ENCODE assay signal across 32 cellular contexts in genomic region chr17:17772231-17772630, GRCh38.
DNase-seq lines count a peak whose midpoint lies in the region; ATAC-seq and TF ChIP-seq lines count a peak whose summit lies in the region.
"Had no signal": no experiment of that assay in that cellular context is flagged by ENCODE, and none has a peak within 500 bp of the region (broad histone marks: within the 10 kb centered on the region; RNA-seq: fewer than 3 reads in every experiment).

No MANE protein-coding gene starts in this region.

- in situ Hi-C loops in gastrocnemius medialis (cut with MboI; ENCODE audit: low sequenced_read_pairs in 4 of 4) = no loop called here

- H3K4me1 Mint-ChIP-seq in activated naive CD4-positive, alpha-beta T cell treated with anti-CD3 and anti-CD28 coated beads, Interleukin-2, amount 10 ng/mL, durations not matched to agents 7 days and 5 days = no peaks in the 10 kb centered on the region
- no peaks in the 10 kb centered on the region for H3K4me1 Mint-ChIP-seq in endothelial cell (ENCODE audit: unreplicated experiment)

- H3K4me1 ChIP-seq in RWPE2 (ENCODE audit: insufficient read depth, poor library complexity, severe bottlenecking) (peaks cover 19% of the 10 kb centered on the region), gastrocnemius medialis (peaks cover 45 to 66% of the 10 kb centered on the region in 2 donors)

- H3K4me3 Mint-ChIP-seq in activated naive CD4-positive, alpha-beta T cell treated with anti-CD3 and anti-CD28 coated beads, Interleukin-2, amount 10 ng/mL, durations not matched to agents 7 days and 5 days = no peak overlapping the region
- H3K4me3 Mint-ChIP-seq in endothelial cell (ENCODE audit: unreplicated experiment) = peak overlapping the region; percentile 56
- H3K4me3 Mint-ChIP-seq: activated CD4-positive, alpha-beta memory T cell treated with anti-CD3 and anti-CD28 coated beads for 36 hours; CD4-positive, alpha-beta T cell; natural killer cell treated with Interleukin-12 subunit alpha and Interleukin-12 subunit beta and Interleukin-15 and Interleukin-18, amount 100 ng/mL, for 72 hours; stimulated activated naive CD8-positive, alpha-beta T cell treated with anti-CD3 and anti-CD28 coated beads, Interleukin-15, Interleukin-2, amounts not matched to agents 100 ng/mL and 50 ng/mL, for 24 hours had no signal

- ATAC-seq in RWPE2 (ENCODE audit: low read depth) = no peak
- ATAC-seq in gastrocnemius medialis = no peak
- ATAC-seq in GM21526 (IDR thresholded peaks at IDR 0.05; ENCODE audit: low FRiP score, unreplicated experiment) = no peak
- no peak for ATAC-seq in HG03469 (IDR thresholded peaks at IDR 0.05; ENCODE audit: unreplicated experiment)
- ATAC-seq: activated CD4-positive, CD25-positive, alpha-beta regulatory T cell treated with anti-CD3 and anti-CD28 coated beads, Interleukin-2, amount 50 U/mL, for 24 hours; K562; mucosa of descending colon; natural killer cell treated with Interleukin-12 subunit alpha and Interleukin-12 subunit beta and Interleukin-15 and Interleukin-18, amount 100 ng/mL, for 72 hours had no signal

- no peaks in the 10 kb centered on the region for H3K36me3 Mint-ChIP-seq in activated naive CD4-positive, alpha-beta T cell treated with anti-CD3 and anti-CD28 coated beads, Interleukin-2, amount 10 ng/mL, durations not matched to agents 7 days and 5 days
- peaks cover 5% of the 10 kb centered on the region for H3K36me3 Mint-ChIP-seq in endothelial cell (ENCODE audit: low read depth, unreplicated experiment)
- H3K36me3 Mint-ChIP-seq: activated CD4-positive, alpha-beta memory T cell treated with anti-CD3 and anti-CD28 coated beads for 36 hours; natural killer cell treated with Interleukin-12 subunit alpha and Interleukin-12 subunit beta and Interleukin-15 and Interleukin-18, amount 100 ng/mL, for 72 hours had no signal

- H3K36me3 ChIP-seq in RWPE2 (ENCODE audit: low read depth) (no peaks in the 10 kb centered on the region), gastrocnemius medialis (no peaks in the 10 kb centered on the region)
- H3K36me3 ChIP-seq: esophagus squamous epithelium, MG63, right atrium auricular region, uterus had no signal

- no peaks in the 10 kb centered on the region for H3K9me3 Mint-ChIP-seq in activated naive CD4-positive, alpha-beta T cell treated with anti-CD3 and anti-CD28 coated beads, Interleukin-2, amount 10 ng/mL, durations not matched to agents 7 days and 5 days
- H3K9me3 Mint-ChIP-seq in endothelial cell (ENCODE audit: unreplicated experiment) = no peaks in the 10 kb centered on the region
- H3K9me3 Mint-ChIP-seq: activated CD4-positive, alpha-beta memory T cell treated with anti-CD3 and anti-CD28 coated beads for 36 hours; activated T-helper 2 cell treated with anti-CD3 and anti-CD28 coated beads, Interferon-gamma antibody, Interleukin-2, Interleukin-4, amounts not matched to agents 10 μg/mL and 5 μg/mL and 100 μg/mL, durations not matched to agents 14 hours and 24 hours and 36 hours; CD4-positive, alpha-beta T cell; natural killer cell treated with Interleukin-12 subunit alpha and Interleukin-12 subunit beta and Interleukin-15 and Interleukin-18, amount 100 ng/mL, for 72 hours; stimulated activated naive CD8-positive, alpha-beta T cell treated with anti-CD3 and anti-CD28 coated beads, Interleukin-15, Interleukin-2, amounts not matched to agents 100 ng/mL and 50 ng/mL, for 24 hours had no signal

- peak overlapping the region; percentile 94 for H3K27ac ChIP-seq in RWPE2 (ENCODE audit: poor library complexity, severe bottlenecking)
- H3K27ac ChIP-seq in gastrocnemius medialis = peak overlapping the region in 3 of 4 donors; percentile 18 to 86 (median 31)
- H3K27ac ChIP-seq: parathyroid adenoma had no signal

- H3K27me3 ChIP-seq in RWPE2 (ENCODE audit: insufficient read depth, poor library complexity, severe bottlenecking) (no peaks in the 10 kb centered on the region), gastrocnemius medialis (no peaks in the 10 kb centered on the region)
- H3K27me3 ChIP-seq: esophagus squamous epithelium, MG63, right atrium auricular region, uterus had no signal

- intact Hi-C loops in gastrocnemius medialis (cut with DNase I; ENCODE audit: low total_unique reads) = no loop called here

- peak overlapping the region; percentile 42 for H3K27ac Mint-ChIP-seq in activated naive CD4-positive, alpha-beta T cell treated with anti-CD3 and anti-CD28 coated beads, Interleukin-2, amount 10 ng/mL, durations not matched to agents 7 days and 5 days
- no peak overlapping the region for H3K27ac Mint-ChIP-seq in endothelial cell (ENCODE audit: unreplicated experiment)
- H3K27ac Mint-ChIP-seq: activated CD4-positive, alpha-beta memory T cell treated with anti-CD3 and anti-CD28 coated beads for 36 hours; activated T-helper 2 cell treated with anti-CD3 and anti-CD28 coated beads, Interferon-gamma antibody, Interleukin-2, Interleukin-4, amounts not matched to agents 10 μg/mL and 5 μg/mL and 100 μg/mL, durations not matched to agents 14 hours and 24 hours and 36 hours; CD4-positive, alpha-beta T cell; natural killer cell treated with Interleukin-12 subunit alpha and Interleukin-12 subunit beta and Interleukin-15 and Interleukin-18, amount 100 ng/mL, for 72 hours; stimulated activated naive CD8-positive, alpha-beta T cell treated with anti-CD3 and anti-CD28 coated beads, Interleukin-15, Interleukin-2, amounts not matched to agents 100 ng/mL and 50 ng/mL, for 24 hours had no signal

- CTCF ChIA-PET in activated naive CD4-positive, alpha-beta T cell treated with anti-CD3 and anti-CD28 coated beads, Interleukin-2, amount 10 ng/mL, durations not matched to agents 7 days and 5 days (lab: Charles Lee) = no interaction called here

- no peak for DNase-seq in activated naive CD4-positive, alpha-beta T cell treated with anti-CD3 and anti-CD28 coated beads, Interleukin-2, amount 10 ng/mL, durations not matched to agents 7 days and 5 days
- DNase-seq in activated naive CD4-positive, alpha-beta T cell (lab: John Stamatoyannopoulos, UW) = no peak
- no peak for DNase-seq in RWPE2 (ENCODE audit: low spot score)
- DNase-seq in endothelial cell (ENCODE audit: low spot score) = no peak
- DNase-seq in gastrocnemius medialis = no peak
- no peak for DNase-seq in SK-N-DZ (ENCODE audit: low spot score)
- DNase-seq: activated CD4-positive, alpha-beta memory T cell treated with anti-CD3 and anti-CD28 coated beads for 36 hours; activated CD8-positive, alpha-beta memory T cell treated with anti-CD3 and anti-CD28 coated beads, Interleukin-2, amount 50 U/mL, for 48 hours; caudate nucleus; CD4-positive, alpha-beta T cell; dermis blood vessel endothelial cell; esophagus squamous epithelium; foreskin melanocyte; kidney glomerular epithelial cell; MG63; NCI-H1930; NCI-H524; OCI-M1; SK-N-SH; stimulated activated CD4-positive, alpha-beta T cell treated with anti-CD3 and anti-CD28 coated beads, Interleukin-1b, Interleukin-23, amount 100 ng/mL, for 48 hours; T-helper 2 cell; uterus had no signal

- TF ChIP-seq POLR2A in gastrocnemius medialis (IDR thresholded peaks at IDR 0.05) = no peak

- H3K27me3 Mint-ChIP-seq in activated naive CD4-positive, alpha-beta T cell treated with anti-CD3 and anti-CD28 coated beads, Interleukin-2, amount 10 ng/mL, durations not matched to agents 7 days and 5 days = no peaks in the 10 kb centered on the region
- H3K27me3 Mint-ChIP-seq in endothelial cell (ENCODE audit: unreplicated experiment) = peaks cover 7% of the 10 kb centered on the region
- H3K27me3 Mint-ChIP-seq: activated CD4-positive, alpha-beta memory T cell treated with anti-CD3 and anti-CD28 coated beads for 36 hours; CD4-positive, alpha-beta T cell; natural killer cell treated with Interleukin-12 subunit alpha and Interleukin-12 subunit beta and Interleukin-15 and Interleukin-18, amount 100 ng/mL, for 72 hours; stimulated activated naive CD8-positive, alpha-beta T cell treated with anti-CD3 and anti-CD28 coated beads, Interleukin-15, Interleukin-2, amounts not matched to agents 100 ng/mL and 50 ng/mL, for 24 hours had no signal

- H3K4me3 ChIP-seq in RWPE2 (ENCODE audit: severe bottlenecking) = no peak overlapping the region
- H3K4me3 ChIP-seq in gastrocnemius medialis = no peak overlapping the region
- H3K4me3 ChIP-seq: esophagus squamous epithelium, K562, MG63, mucosa of descending colon, right atrium auricular region, uterus had no signal

- no peaks in the 10 kb centered on the region for H3K9me3 ChIP-seq in RWPE2 (ENCODE audit: severe bottlenecking)
- no peaks in the 10 kb centered on the region for H3K9me3 ChIP-seq in gastrocnemius medialis
- H3K9me3 ChIP-seq: esophagus squamous epithelium, MG63, mucosa of descending colon, right atrium auricular region, SK-N-SH, uterus had no signal

- TF ChIP-seq CTCF in RWPE2 (IDR thresholded peaks at IDR 0.05; ENCODE audit: poor library complexity, severe bottlenecking) (no peak), endothelial cell (IDR thresholded peaks at IDR 0.05; ENCODE audit: unreplicated experiment) (no peak), gastrocnemius medialis (IDR thresholded peaks at IDR 0.05 in 4 of 5, conservative IDR thresholded peaks at IDR 0.05 in 1 of 5) (no peak)
